ENCODE assay signal across 30 cellular contexts in genomic region chr20:13392391-13392790, GRCh38.
"Had no signal": no experiment of that assay in that cellular context is flagged by ENCODE, and none has a peak within 500 bp of the region (broad histone marks: within the 10 kb centered on the region; RNA-seq: fewer than 3 reads in every experiment).

No MANE protein-coding gene starts in this region.

- DNase-seq: Kasumi-1, MG63, MV-4-11, NCI-H1092, NCI-H1105, NCI-H1417 treated with DMSO at 0.1 percent for 48 hours, NCI-H1436 treated with DMSO at 0.1 percent for 48 hours, NCI-H1694, NCI-H187, NCI-H1930, NCI-H2029 treated with DMSO at 0.1 percent for 48 hours, NCI-H2081 treated with DMSO at 0.1 percent for 48 hours, NCI-H2107, NCI-H2171, NCI-H226, NCI-H446 treated with DMSO at 0.1 percent for 48 hours, NCI-H510A, NCI-H524, NCI-H526, NCI-H69, NCI-H748 treated with DMSO at 0.1 percent for 48 hours, NCI-H82, PC-9, Right ventricle myocardium superior, SHP77 treated with DMSO at 0.1 percent for 48 hours, SK-N-SH, SW 1271, T-helper 1 cell had no signal

- FAIRE-seq: RCC 7860 had no signal

- H3K9ac ChIP-seq: SK-N-SH had no signal

- H3K9me3 ChIP-seq: MG63, SJSA1, SK-N-SH had no signal

- H3K27me3 ChIP-seq: MG63, SJSA1 had no signal

- H2AFZ ChIP-seq: PC-9 had no signal

- H3K9me2 ChIP-seq: SK-N-SH had no signal

- H3K4me3 ChIP-seq: MG63, PC-9, SJSA1 had no signal

- H3K27ac ChIP-seq: PC-9, SJSA1 had no signal

- H3K4me2 ChIP-seq: PC-9, SK-N-SH had no signal
